ENCODE assay signal across 27 cellular contexts in genomic region chr6:157091832-157092231, GRCh38.
"Had no signal": no experiment of that assay in that cellular context is flagged by ENCODE, and none has a peak within 500 bp of the region (broad histone marks: within the 10 kb centered on the region; RNA-seq: fewer than 3 reads in every experiment).

No MANE protein-coding gene starts in this region.

- H3K9me3 ChIP-seq: ascending aorta, esophagus muscularis mucosa, gastroesophageal sphincter, heart right ventricle had no signal

- ATAC-seq: activated naive CD4-positive, alpha-beta T cell treated with anti-CD3 and anti-CD28 coated beads, Interleukin-2, amount 50 U/mL, for 72 hours; activated T-cell treated with anti-CD3 and anti-CD28 coated beads, Interleukin-2, amount 50 U/mL, for 72 hours; gastroesophageal sphincter; T-helper 17 cell had no signal

- H3K4me3 ChIP-seq: ascending aorta, esophagus muscularis mucosa, gastroesophageal sphincter, heart right ventricle had no signal

- H3K9me3 Mint-ChIP-seq: activated CD4-positive, alpha-beta memory T cell treated with anti-CD3 and anti-CD28 coated beads, Interleukin-2, amount 10 ng/mL, durations not matched to agents 7 days and 5 days; activated CD4-positive, alpha-beta T cell treated with anti-CD3 and anti-CD28 coated beads, Interleukin-2, amount 10 ng/mL, durations not matched to agents 7 days and 5 days; activated naive CD4-positive, alpha-beta T cell treated with anti-CD3 and anti-CD28 coated beads, Interleukin-2, amount 10 ng/mL, durations not matched to agents 7 days and 5 days; activated naive CD4-positive, alpha-beta T cell treated with anti-CD3 and anti-CD28 coated beads, Interleukin-2, amount 50 U/mL, for 72 hours; activated naive CD8-positive, alpha-beta T cell treated with anti-CD3 and anti-CD28 coated beads, Interleukin-2, amount 10 ng/mL, durations not matched to agents 7 days and 5 days; activated T-cell treated with anti-CD3 and anti-CD28 coated beads, Interleukin-2, amount 50 U/mL, for 24 hours; activated T-cell treated with anti-CD3 and anti-CD28 coated beads, Interleukin-2, amount 50 U/mL, for 72 hours; endodermal cell; T-helper 2 cell treated with Interferon-gamma antibody and Interleukin-4, amounts not matched to agents 5 μg/mL and 100 μg/mL, for 36 hours had no signal

- H3K4me3 Mint-ChIP-seq: activated CD4-positive, alpha-beta memory T cell treated with anti-CD3 and anti-CD28 coated beads, Interleukin-2, amount 10 ng/mL, durations not matched to agents 7 days and 5 days; activated CD4-positive, alpha-beta T cell treated with anti-CD3 and anti-CD28 coated beads, Interleukin-2, amount 10 ng/mL, durations not matched to agents 7 days and 5 days; activated naive CD4-positive, alpha-beta T cell treated with anti-CD3 and anti-CD28 coated beads, Interleukin-2, amount 10 ng/mL, durations not matched to agents 7 days and 5 days; activated naive CD8-positive, alpha-beta T cell treated with anti-CD3 and anti-CD28 coated beads, Interleukin-2, amount 10 ng/mL, durations not matched to agents 7 days and 5 days; activated T-cell treated with anti-CD3 and anti-CD28 coated beads, Interleukin-2, amount 50 U/mL, for 24 hours; activated T-cell treated with anti-CD3 and anti-CD28 coated beads, Interleukin-2, amount 50 U/mL, for 72 hours; endodermal cell; T-helper 17 cell; T-helper 2 cell treated with Interferon-gamma antibody and Interleukin-4, amounts not matched to agents 5 μg/mL and 100 μg/mL, for 36 hours had no signal

- H3K27me3 ChIP-seq: ascending aorta, esophagus muscularis mucosa, gastroesophageal sphincter, heart right ventricle had no signal

- H3K36me3 ChIP-seq: ascending aorta, esophagus muscularis mucosa, gastroesophageal sphincter had no signal

- H3K27ac ChIP-seq: ascending aorta, esophagus muscularis mucosa, gastroesophageal sphincter had no signal

- H3K27me3 Mint-ChIP-seq: activated CD4-positive, alpha-beta memory T cell treated with anti-CD3 and anti-CD28 coated beads, Interleukin-2, amount 10 ng/mL, durations not matched to agents 7 days and 5 days; activated CD4-positive, alpha-beta T cell treated with anti-CD3 and anti-CD28 coated beads, Interleukin-2, amount 10 ng/mL, durations not matched to agents 7 days and 5 days; activated naive CD4-positive, alpha-beta T cell treated with anti-CD3 and anti-CD28 coated beads, Interleukin-2, amount 10 ng/mL, durations not matched to agents 7 days and 5 days; activated naive CD8-positive, alpha-beta T cell treated with anti-CD3 and anti-CD28 coated beads, Interleukin-2, amount 10 ng/mL, durations not matched to agents 7 days and 5 days; activated T-cell treated with anti-CD3 and anti-CD28 coated beads, Interleukin-2, amount 50 U/mL, for 24 hours; T-helper 17 cell had no signal

- DNase-seq: activated CD4-positive, alpha-beta memory T cell treated with anti-CD3 and anti-CD28 coated beads, Interleukin-2, amount 10 ng/mL, durations not matched to agents 7 days and 5 days; activated CD4-positive, alpha-beta T cell treated with anti-CD3 and anti-CD28 coated beads for 1 hour; activated CD4-positive, alpha-beta T cell treated with anti-CD3 and anti-CD28 coated beads for 4 hours; activated CD4-positive, alpha-beta T cell treated with anti-CD3 and anti-CD28 coated beads, Interleukin-2, amount 10 ng/mL, durations not matched to agents 7 days and 5 days; activated CD4-positive, alpha-beta T cell treated with anti-CD3 and anti-CD28 coated beads, Interleukin-2, amount 50 U/mL, for 4 hours; activated CD8-positive, alpha-beta memory T cell treated with anti-CD3 and anti-CD28 coated beads, Interleukin-2, amount 50 U/mL, for 48 hours; activated gamma-delta T cell; activated naive CD4-positive, alpha-beta T cell; activated naive CD4-positive, alpha-beta T cell treated with anti-CD3 and anti-CD28 coated beads, Interleukin-2, amount 10 ng/mL, durations not matched to agents 7 days and 5 days; activated naive CD8-positive, alpha-beta T cell treated with anti-CD3 and anti-CD28 coated beads, Interleukin-2, amount 10 ng/mL, durations not matched to agents 7 days and 5 days; activated T-cell treated with anti-CD3 and anti-CD28 coated beads for 4 hours; activated T-cell treated with anti-CD3 and anti-CD28 coated beads, Interleukin-2, amount 50 U/mL, for 24 hours; activated T-cell treated with anti-CD3 and anti-CD28 coated beads, Interleukin-2, amount 50 U/mL, for 72 hours; cortex of kidney; effector memory CD4-positive, alpha-beta T cell; endodermal cell; erythroblast; foreskin melanocyte; heart right ventricle; T-helper 1 cell; T-helper 17 cell; T1000 had no signal

- H3K27ac Mint-ChIP-seq: activated CD4-positive, alpha-beta memory T cell treated with anti-CD3 and anti-CD28 coated beads, Interleukin-2, amount 10 ng/mL, durations not matched to agents 7 days and 5 days; activated CD4-positive, alpha-beta T cell treated with anti-CD3 and anti-CD28 coated beads, Interleukin-2, amount 10 ng/mL, durations not matched to agents 7 days and 5 days; activated naive CD4-positive, alpha-beta T cell treated with anti-CD3 and anti-CD28 coated beads, Interleukin-2, amount 10 ng/mL, durations not matched to agents 7 days and 5 days; activated naive CD4-positive, alpha-beta T cell treated with anti-CD3 and anti-CD28 coated beads, Interleukin-2, amount 50 U/mL, for 72 hours; activated naive CD8-positive, alpha-beta T cell treated with anti-CD3 and anti-CD28 coated beads, Interleukin-2, amount 10 ng/mL, durations not matched to agents 7 days and 5 days; activated T-cell treated with anti-CD3 and anti-CD28 coated beads, Interleukin-2, amount 50 U/mL, for 24 hours; activated T-cell treated with anti-CD3 and anti-CD28 coated beads, Interleukin-2, amount 50 U/mL, for 72 hours; endodermal cell; T-helper 2 cell treated with Interferon-gamma antibody and Interleukin-4, amounts not matched to agents 5 μg/mL and 100 μg/mL, for 36 hours had no signal
